Comparison of ENCODE assay signal across 28 cellular contexts in the genomic region with DNA sequence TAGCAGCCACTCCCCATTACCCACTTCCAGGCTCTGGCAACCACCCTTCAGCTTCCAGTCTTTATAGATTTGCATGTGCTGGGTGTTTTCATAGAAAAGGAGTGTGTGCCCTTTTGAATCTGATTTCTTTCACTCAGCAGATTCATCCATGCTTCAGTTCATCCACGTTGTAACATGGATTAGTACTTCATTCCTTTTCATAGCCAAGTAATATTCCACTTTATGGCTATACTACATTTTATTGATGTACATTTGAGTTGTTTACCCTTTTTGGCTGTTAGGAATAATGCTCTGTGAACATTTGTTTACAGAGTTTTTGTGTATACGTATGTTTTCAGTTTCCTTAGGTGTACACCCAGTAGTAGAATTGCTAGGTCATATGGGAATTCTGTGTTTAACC.
"Had no signal": no experiment of that assay in that cellular context is flagged by ENCODE, and none has a peak within 500 bp of the region (broad histone marks: within the 10 kb centered on the region; RNA-seq: fewer than 3 reads in every experiment).

No MANE protein-coding gene starts in this region.

- FAIRE-seq: endometrium, endothelial cell of umbilical vein, frontal cortex had no signal

- H3K4me3 ChIP-seq: colonic mucosa, coronary artery, dorsolateral prefrontal cortex, esophagus muscularis mucosa, esophagus squamous epithelium, gastrocnemius medialis, gastroesophageal sphincter, heart left ventricle, heart right ventricle, hepatocyte had no signal

- H2AFZ ChIP-seq: hepatocyte had no signal

- H3K4me2 ChIP-seq: hepatocyte had no signal

- H3K9me3 ChIP-seq: colonic mucosa, esophagus squamous epithelium, gastrocnemius medialis, gastroesophageal sphincter, heart left ventricle, heart right ventricle had no signal

- H3K36me3 ChIP-seq: colonic mucosa had no signal

- H3K27ac ChIP-seq: colonic mucosa, coronary artery, dorsolateral prefrontal cortex, epithelial cell of prostate, esophagus muscularis mucosa, esophagus squamous epithelium, foreskin keratinocyte, gastrocnemius medialis, gastroesophageal sphincter, heart left ventricle, heart right ventricle, hepatocyte had no signal

- DNase-seq: colonic mucosa; cortex of kidney; dermis blood vessel endothelial cell; dorsolateral prefrontal cortex; effector CD4-positive, alpha-beta T cell; effector CD8-positive, alpha-beta T cell; effector memory CD4-positive, alpha-beta T cell; effector memory CD8-positive, alpha-beta T cell; endodermal cell; erythroblast; esophagus squamous epithelium; foreskin fibroblast; foreskin keratinocyte; foreskin melanocyte; gastrocnemius medialis; glutamatergic neuron; head of caudate nucleus; heart left ventricle; heart right ventricle had no signal

- H3K4me1 ChIP-seq: colonic mucosa, esophagus muscularis mucosa, esophagus squamous epithelium, foreskin keratinocyte, gastrocnemius medialis, gastroesophageal sphincter, heart left ventricle, heart right ventricle had no signal

- ATAC-seq: effector memory CD8-positive, alpha-beta T cell; esophagus mucosa; foreskin keratinocyte; gastrocnemius medialis; gastroesophageal sphincter; heart left ventricle; heart right ventricle had no signal

- H3K79me2 ChIP-seq: hepatocyte had no signal

- H3K27me3 ChIP-seq: colonic mucosa, dorsolateral prefrontal cortex, esophagus muscularis mucosa, esophagus squamous epithelium, foreskin keratinocyte, gastrocnemius medialis, gastroesophageal sphincter, heart left ventricle, heart right ventricle, hepatocyte had no signal
